In the genomic region with DNA sequence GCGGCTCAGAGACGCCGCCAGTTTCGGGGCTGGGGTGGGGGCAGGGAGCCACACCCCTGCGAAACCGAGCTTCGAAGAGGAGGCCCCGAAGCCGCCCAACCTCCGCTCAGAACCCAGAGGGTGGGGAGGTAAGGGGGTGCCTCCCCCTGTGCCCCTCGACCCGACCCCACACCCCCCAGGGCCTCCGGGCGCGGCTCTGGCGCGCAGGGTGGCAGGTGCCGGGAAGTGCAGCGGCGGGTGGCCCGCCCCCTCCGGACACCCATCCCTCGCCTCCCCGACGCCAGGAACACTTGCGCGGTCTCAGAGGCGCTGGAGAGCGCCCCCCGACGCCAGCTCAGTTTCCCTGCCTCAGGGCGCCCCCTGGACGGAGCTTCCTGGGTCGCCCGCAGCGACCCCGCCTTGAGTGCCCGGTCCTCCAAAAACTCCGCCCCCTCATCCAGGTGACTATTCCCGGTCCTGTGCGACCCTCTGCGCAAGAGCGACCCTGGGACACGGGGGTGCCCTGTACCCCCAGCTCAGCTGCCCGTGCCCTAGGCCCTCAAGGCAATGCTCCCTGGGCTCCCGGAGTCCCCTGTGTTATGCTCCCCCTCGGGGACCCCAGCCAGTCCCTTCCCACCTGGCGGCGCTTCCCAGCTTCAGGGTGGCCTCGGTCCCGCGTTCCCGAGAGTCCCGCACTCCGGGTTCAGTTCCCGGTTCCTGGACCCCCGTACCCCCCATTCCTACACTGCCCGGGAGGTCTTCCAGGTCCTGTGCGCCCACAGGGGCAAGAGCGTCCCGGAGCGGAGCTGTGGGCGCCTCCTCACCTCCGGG, we compare ENCODE assay signal across 8 cellular contexts. TPM values are rescaled to one million over a fixed set of nuclear protein-coding genes. Genes with fewer than 3 reads are reported as not detected.
DNase-seq lines count a peak whose midpoint lies in the region; ATAC-seq and TF ChIP-seq lines count a peak whose summit lies in the region.

No MANE protein-coding gene starts in this region.

- H3K27me3 ChIP-seq in mammary epithelial cell (ENCODE audit: insufficient read depth, low read length) (no peaks in the 10 kb centered on the region), liver (ENCODE audit: control insufficient read depth in 4 of 4, insufficient read depth in 4 of 4, low read length in 3 of 4) (no peaks in the 10 kb centered on the region), upper lobe of right lung (peaks cover 8% of the 10 kb centered on the region)

- H3K4me1 ChIP-seq in mammary epithelial cell (ENCODE audit: insufficient read depth, low read length) (peaks cover 27% of the 10 kb centered on the region), liver (ENCODE audit: control insufficient read depth in 4 of 4, insufficient read depth in 4 of 4, low read length in 3 of 4) (peaks cover 9 to 46% (median 36%) of the 10 kb centered on the region in 4 donors), upper lobe of right lung (peaks cover 30% of the 10 kb centered on the region)

- WGBS in mammary epithelial cell (ENCODE audit: low coverage, missing lambda C conversion rate) = 1% methylated on average over 20 of the region's 64 CpGs
- WGBS in liver = 2% methylated on average over 64 of the region's 64 CpGs

- in situ Hi-C loops in mammary epithelial cell (cut with MboI; ENCODE audit: low sequenced_read_pairs in 2 of 2) = no loop called here

- peak overlapping the region; percentile 76 for H3K9ac ChIP-seq in mammary epithelial cell (ENCODE audit: insufficient read depth, low read length)
- H3K9ac ChIP-seq in liver (ENCODE audit: low read depth in 1 of 2, low read length in 2 of 2) = peak overlapping the region in 1 of 2 donors; percentile 12

- TF ChIP-seq CTCF in mammary epithelial cell (conservative IDR thresholded peaks at IDR 0.05 in 1 of 2, IDR thresholded peaks at IDR 0.05 in 1 of 2; ENCODE audit: extremely low read depth in 1 of 2, insufficient read depth in 1 of 2, low read depth in 1 of 2, low read length in 2 of 2) (peak; percentile 5 to 47), liver (IDR thresholded peaks at IDR 0.05; ENCODE audit: low read depth, low read length, missing input control) (peak; percentile 17), upper lobe of right lung (IDR thresholded peaks at IDR 0.05) (peak; percentile 35)

- DNase-seq in DMS53 (lab: John Stamatoyannopoulos, UW) (peak; percentile 71), LoVo (ENCODE audit: low spot score) (peak; percentile 45), mammary epithelial cell (peak; percentile 40), upper lobe of right lung (peak; percentile 87)

- no TSS peak for BruUV-seq in mammary epithelial cell (replicated peaks; lab: Mats Ljungman, UMichigan)

- H3K4me3 ChIP-seq in mammary epithelial cell (replicated peaks in 1 of 3; ENCODE audit: insufficient read depth in 1 of 3, low read depth in 2 of 3, low read length in 3 of 3) = peak overlapping the region; percentile 94 to 98 (median 95)
- H3K4me3 ChIP-seq in liver (ENCODE audit: low read depth in 1 of 3, low read length in 3 of 3) = peak overlapping the region; percentile 67 to 90 (median 83)
- peak overlapping the region; percentile 62 for H3K4me3 ChIP-seq in upper lobe of right lung

- H3K9me3 ChIP-seq in mammary epithelial cell (replicated peaks; ENCODE audit: insufficient read depth, low read length) = no peaks in the 10 kb centered on the region
- no peaks in the 10 kb centered on the region for H3K9me3 ChIP-seq in liver (ENCODE audit: control insufficient read depth in 4 of 4, low read length in 3 of 4)
- H3K9me3 ChIP-seq in upper lobe of right lung = no peaks in the 10 kb centered on the region

- peak in 1 of 2 donors; percentile 24 for TF ChIP-seq RAD21 in liver (IDR thresholded peaks at IDR 0.05)

- peak overlapping the region; percentile 93 for H3K4me2 ChIP-seq in mammary epithelial cell (ENCODE audit: insufficient read depth, low read depth, low read length)

- H3K36me3 ChIP-seq in mammary epithelial cell (ENCODE audit: insufficient read depth, low read length) (no peaks in the 10 kb centered on the region), liver (ENCODE audit: control insufficient read depth in 4 of 4, insufficient read depth in 3 of 4, low read depth in 1 of 4, low read length in 3 of 4) (no peaks in the 10 kb centered on the region), upper lobe of right lung (no peaks in the 10 kb centered on the region)

- H4K20me1 ChIP-seq in mammary epithelial cell (ENCODE audit: insufficient read depth, low read length) = no peaks in the 10 kb centered on the region

- CTCF ChIA-PET in mammary epithelial cell (lab: Charles Lee; ENCODE audit: low non-redundant PET) = interaction anchor here (0.6 to 0.9 kb wide), 2 partner anchors 66 to 758 kb away, joined by 3 read pairs; no protein-coding TSS in a partner anchor

- peak; percentile 68 for ATAC-seq in upper lobe of right lung
- no peak for ATAC-seq in GM19467 (IDR thresholded peaks at IDR 0.05; ENCODE audit: unreplicated experiment)
- ATAC-seq in GM18858 (IDR thresholded peaks at IDR 0.05; ENCODE audit: unreplicated experiment) = no peak
- no peak for ATAC-seq in HG02840 (IDR thresholded peaks at IDR 0.05; ENCODE audit: low FRiP score, unreplicated experiment)

- H2AFZ ChIP-seq in mammary epithelial cell (ENCODE audit: low read depth, low read length) = peak overlapping the region; percentile 69

- H3K79me2 ChIP-seq in mammary epithelial cell (ENCODE audit: insufficient read depth, low read length) = peaks cover 51% of the 10 kb centered on the region

- dilution Hi-C loops in mammary epithelial cell (cut with HindIII; ENCODE audit: low sequenced_read_pairs) = no loop called here

- intact Hi-C loops in mammary epithelial cell (cut with micrococcal nuclease) = loop anchor here (2.0 kb wide), 2 partner anchors 20 to 54 kb away; no protein-coding TSS in a partner anchor
- intact Hi-C loops in upper lobe of right lung (cut with DNase I) = no loop called here

- H3K27ac ChIP-seq in mammary epithelial cell (ENCODE audit: insufficient read depth, low read depth, low read length) (peak overlapping the region; percentile 61), liver (ENCODE audit: low read depth in 1 of 2, low read length in 2 of 2) (peak overlapping the region; percentile 60 to 71), upper lobe of right lung (peak overlapping the region; percentile 81)

TF ChIP-seq in liver, 16 proteins besides CTCF, POLR2A, EP300 and RAD21 (continues in another document):
- no peak for TF ChIP-seq HNF4G (IDR thresholded peaks at IDR 0.05)
- no peak for TF ChIP-seq RXRA (IDR thresholded peaks at IDR 0.05)
- no peak for TF ChIP-seq TAF1 (conservative IDR thresholded peaks at IDR 0.05)
- TF ChIP-seq HNF4A (conservative IDR thresholded peaks at IDR 0.05) = no peak
- TF ChIP-seq, protein P1, sequence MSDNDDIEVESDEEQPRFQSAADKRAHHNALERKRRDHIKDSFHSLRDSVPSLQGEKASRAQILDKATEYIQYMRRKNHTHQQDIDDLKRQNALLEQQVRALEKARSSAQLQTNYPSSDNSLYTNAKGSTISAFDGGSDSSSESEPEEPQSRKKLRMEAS (IDR thresholded peaks at IDR 0.05) = no peak
- no peak for TF ChIP-seq GABPA (IDR thresholded peaks at IDR 0.05 in 1 of 2, conservative IDR thresholded peaks at IDR 0.05 in 1 of 2)
- no peak for TF ChIP-seq JUND (IDR thresholded peaks at IDR 0.05)
- no peak for TF ChIP-seq SP1 (IDR thresholded peaks at IDR 0.05)
- TF ChIP-seq EGR1 (IDR thresholded peaks at IDR 0.05; ENCODE audit: low read depth in 2 of 2) = no peak
- no peak for TF ChIP-seq YY1 (IDR thresholded peaks at IDR 0.05)
- TF ChIP-seq, protein P2, sequence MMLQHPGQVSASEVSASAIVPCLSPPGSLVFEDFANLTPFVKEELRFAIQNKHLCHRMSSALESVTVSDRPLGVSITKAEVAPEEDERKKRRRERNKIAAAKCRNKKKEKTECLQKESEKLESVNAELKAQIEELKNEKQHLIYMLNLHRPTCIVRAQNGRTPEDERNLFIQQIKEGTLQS (IDR thresholded peaks at IDR 0.05) = no peak
- no peak for TF ChIP-seq NR2F2 (IDR thresholded peaks at IDR 0.05)
- TF ChIP-seq FOXA2 (IDR thresholded peaks at IDR 0.05) = no peak
- TF ChIP-seq FOXA1 (IDR thresholded peaks at IDR 0.05) = no peak
- TF ChIP-seq, protein P3, sequence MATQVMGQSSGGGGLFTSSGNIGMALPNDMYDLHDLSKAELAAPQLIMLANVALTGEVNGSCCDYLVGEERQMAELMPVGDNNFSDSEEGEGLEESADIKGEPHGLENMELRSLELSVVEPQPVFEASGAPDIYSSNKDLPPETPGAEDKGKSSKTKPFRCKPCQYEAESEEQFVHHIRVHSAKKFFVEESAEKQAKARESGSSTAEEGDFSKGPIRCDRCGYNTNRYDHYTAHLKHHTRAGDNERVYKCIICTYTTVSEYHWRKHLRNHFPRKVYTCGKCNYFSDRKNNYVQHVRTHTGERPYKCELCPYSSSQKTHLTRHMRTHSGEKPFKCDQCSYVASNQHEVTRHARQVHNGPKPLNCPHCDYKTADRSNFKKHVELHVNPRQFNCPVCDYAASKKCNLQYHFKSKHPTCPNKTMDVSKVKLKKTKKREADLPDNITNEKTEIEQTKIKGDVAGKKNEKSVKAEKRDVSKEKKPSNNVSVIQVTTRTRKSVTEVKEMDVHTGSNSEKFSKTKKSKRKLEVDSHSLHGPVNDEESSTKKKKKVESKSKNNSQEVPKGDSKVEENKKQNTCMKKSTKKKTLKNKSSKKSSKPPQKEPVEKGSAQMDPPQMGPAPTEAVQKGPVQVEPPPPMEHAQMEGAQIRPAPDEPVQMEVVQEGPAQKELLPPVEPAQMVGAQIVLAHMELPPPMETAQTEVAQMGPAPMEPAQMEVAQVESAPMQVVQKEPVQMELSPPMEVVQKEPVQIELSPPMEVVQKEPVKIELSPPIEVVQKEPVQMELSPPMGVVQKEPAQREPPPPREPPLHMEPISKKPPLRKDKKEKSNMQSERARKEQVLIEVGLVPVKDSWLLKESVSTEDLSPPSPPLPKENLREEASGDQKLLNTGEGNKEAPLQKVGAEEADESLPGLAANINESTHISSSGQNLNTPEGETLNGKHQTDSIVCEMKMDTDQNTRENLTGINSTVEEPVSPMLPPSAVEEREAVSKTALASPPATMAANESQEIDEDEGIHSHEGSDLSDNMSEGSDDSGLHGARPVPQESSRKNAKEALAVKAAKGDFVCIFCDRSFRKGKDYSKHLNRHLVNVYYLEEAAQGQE (IDR thresholded peaks at IDR 0.05) = no peak

RNA-seq across cellular contexts. Expression of a gene that starts 0.6 kb away (rescaled TPM):
- 10 to 100 TPM; 58.1 to 73.2 TPM for total RNA-seq in mammary epithelial cell
- polyA plus RNA-seq in mammary epithelial cell = 43.0 TPM
- polyA minus RNA-seq in mammary epithelial cell = 138 TPM
- total RNA-seq in liver = 10 to 100 TPM in 1 of 2 donors, 1 to 10 TPM in 1; 2.1 to 26.0 TPM
- 1 to 10 TPM; 5.4 to 6.8 TPM for polyA plus RNA-seq in liver
- 78.1 TPM for total RNA-seq in upper lobe of right lung

RNA-seq across cellular contexts. Expression of a gene that starts 21.7 kb away (rescaled TPM):
- total RNA-seq in mammary epithelial cell (under 1 TPM in 1 of 2 donors, not detected in 1; under 0.01 TPM), liver (under 1 TPM; 0.17 to 0.65 TPM), upper lobe of right lung (0.52 TPM)
- polyA plus RNA-seq in mammary epithelial cell (0.03 TPM), liver (under 1 TPM; 0.03 to 0.07 TPM)
- not detected for polyA minus RNA-seq in mammary epithelial cell
